In the genomic region with DNA sequence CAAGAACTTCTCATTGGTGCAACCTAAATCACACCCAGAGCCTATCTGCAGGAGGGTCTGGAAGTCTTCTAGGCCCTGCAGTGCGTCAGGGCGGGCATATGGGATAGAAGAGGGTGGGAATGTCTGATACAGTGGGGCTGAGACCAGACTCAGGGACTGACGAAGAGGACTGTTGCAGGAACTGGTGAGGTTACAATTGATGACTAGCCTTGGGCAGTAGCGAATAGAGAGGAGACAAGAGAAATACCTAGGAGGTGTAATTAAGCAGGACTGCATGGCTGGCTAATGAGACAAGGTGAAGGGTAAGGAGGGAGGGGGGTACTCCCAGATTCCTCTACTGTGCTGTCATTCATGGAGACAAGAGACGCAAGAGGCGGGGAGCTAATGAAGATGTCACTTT, we compare ENCODE assay signal across 26 cellular contexts.
"Had no signal": no experiment of that assay in that cellular context is flagged by ENCODE, and none has a peak within 500 bp of the region (broad histone marks: within the 10 kb centered on the region; RNA-seq: fewer than 3 reads in every experiment).

No MANE protein-coding gene starts in this region.

- DNase-seq: activated B cell treated with CpG ODN at 0.5 μM for 24 hours; activated CD4-positive, alpha-beta T cell treated with anti-CD3 and anti-CD28 coated beads for 1 hour; activated CD4-positive, alpha-beta T cell treated with anti-CD3 and anti-CD28 coated beads, Interleukin-2, amount 10 ng/mL, durations not matched to agents 24 days and 14 days; activated CD4-positive, alpha-beta T cell treated with anti-CD3 and anti-CD28 coated beads, Interleukin-2, amount 50 U/mL, for 48 hours; activated CD8-positive, alpha-beta memory T cell treated with anti-CD3 and anti-CD28 coated beads, Interleukin-2, amount 10 ng/mL, durations not matched to agents 7 days and 5 days; activated effector memory CD4-positive, alpha-beta T cell treated with Interleukin-2 at 50 U/mL for 16 hours; activated naive CD4-positive, alpha-beta T cell; activated T-cell treated with anti-CD3 and anti-CD28 coated beads, Interleukin-2, amount 50 U/mL, for 24 hours; body of pancreas; MG63; MV-4-11; NCI-H1092 treated with DMSO at 0.1 percent for 48 hours; NCI-H1417 treated with DMSO at 0.1 percent for 48 hours; NCI-H1694; NCI-H2029; NCI-H510A treated with DMSO at 0.1 percent for 48 hours; Peyer's patch; SHP77; T-helper 17 cell; T-helper 9 cell had no signal

- H3K27me3 Mint-ChIP-seq: activated B cell treated with CpG ODN at 0.5 μM for 24 hours; activated CD4-positive, alpha-beta T cell treated with anti-CD3 and anti-CD28 coated beads, Interleukin-2, amount 10 ng/mL, durations not matched to agents 24 days and 14 days; activated CD8-positive, alpha-beta memory T cell treated with anti-CD3 and anti-CD28 coated beads, Interleukin-2, amount 10 ng/mL, durations not matched to agents 7 days and 5 days; activated naive CD4-positive, alpha-beta T cell treated with anti-CD3 and anti-CD28 coated beads, Interleukin-2, amount 50 U/mL, for 24 hours; activated T-cell treated with anti-CD3 and anti-CD28 coated beads, Interleukin-2, amount 50 U/mL, for 24 hours; T-helper 17 cell had no signal

- H3K4me3 Mint-ChIP-seq: activated B cell treated with CpG ODN at 0.5 μM for 24 hours; activated CD4-positive, alpha-beta T cell treated with anti-CD3 and anti-CD28 coated beads, Interleukin-2, amount 10 ng/mL, durations not matched to agents 24 days and 14 days; activated CD8-positive, alpha-beta memory T cell treated with anti-CD3 and anti-CD28 coated beads, Interleukin-2, amount 10 ng/mL, durations not matched to agents 7 days and 5 days; activated naive CD4-positive, alpha-beta T cell treated with anti-CD3 and anti-CD28 coated beads, Interleukin-2, amount 50 U/mL, for 24 hours; activated T-cell treated with anti-CD3 and anti-CD28 coated beads, Interleukin-2, amount 50 U/mL, for 24 hours; activated T-helper 1 cell treated with anti-CD3 and anti-CD28 coated beads, Interleukin-12 subunit alpha, Interleukin-12 subunit beta, Interleukin-2, Interleukin-4 antibody, amounts not matched to agents 30 ng/mL and 10 ng/mL and 1 ng/mL, durations not matched to agents 14 hours and 24 hours and 36 hours; T-helper 17 cell had no signal

- H3K27me3 ChIP-seq: ascending aorta, body of pancreas, MG63, Peyer's patch, SJSA1 had no signal

- H3K36me3 ChIP-seq: ascending aorta, MG63, SJSA1 had no signal

- H3K9me3 Mint-ChIP-seq: activated B cell treated with CpG ODN at 0.5 μM for 24 hours; activated CD4-positive, alpha-beta T cell treated with anti-CD3 and anti-CD28 coated beads, Interleukin-2, amount 10 ng/mL, durations not matched to agents 24 days and 14 days; activated naive CD4-positive, alpha-beta T cell treated with anti-CD3 and anti-CD28 coated beads, Interleukin-2, amount 50 U/mL, for 24 hours; activated T-cell treated with anti-CD3 and anti-CD28 coated beads, Interleukin-2, amount 50 U/mL, for 24 hours; activated T-helper 1 cell treated with anti-CD3 and anti-CD28 coated beads, Interleukin-12 subunit alpha, Interleukin-12 subunit beta, Interleukin-2, Interleukin-4 antibody, amounts not matched to agents 30 ng/mL and 10 ng/mL and 1 ng/mL, durations not matched to agents 14 hours and 24 hours and 36 hours had no signal

- ATAC-seq: activated CD8-positive, alpha-beta memory T cell treated with anti-CD3 and anti-CD28 coated beads, Interleukin-2, amount 10 ng/mL, durations not matched to agents 7 days and 5 days; body of pancreas; T-helper 17 cell had no signal

- FAIRE-seq: bronchial epithelial cell, TTC549 had no signal

- H3K9me3 ChIP-seq: ascending aorta, body of pancreas, MG63, Peyer's patch, SJSA1 had no signal

- H3K4me3 ChIP-seq: ascending aorta, body of pancreas, MG63, Peyer's patch, SJSA1 had no signal

- H3K27ac Mint-ChIP-seq: activated B cell treated with CpG ODN at 0.5 μM for 24 hours; activated CD4-positive, alpha-beta T cell treated with anti-CD3 and anti-CD28 coated beads, Interleukin-2, amount 10 ng/mL, durations not matched to agents 24 days and 14 days; activated CD8-positive, alpha-beta memory T cell treated with anti-CD3 and anti-CD28 coated beads, Interleukin-2, amount 10 ng/mL, durations not matched to agents 7 days and 5 days; activated naive CD4-positive, alpha-beta T cell treated with anti-CD3 and anti-CD28 coated beads, Interleukin-2, amount 50 U/mL, for 24 hours; activated T-helper 1 cell treated with anti-CD3 and anti-CD28 coated beads, Interleukin-12 subunit alpha, Interleukin-12 subunit beta, Interleukin-2, Interleukin-4 antibody, amounts not matched to agents 30 ng/mL and 10 ng/mL and 1 ng/mL, durations not matched to agents 14 hours and 24 hours and 36 hours; T-helper 17 cell had no signal

- H3K27ac ChIP-seq: body of pancreas, Peyer's patch, SJSA1 had no signal

- H3K4me1 Mint-ChIP-seq: activated B cell treated with CpG ODN at 0.5 μM for 24 hours had no signal
